ENCODE assay signal across 27 cellular contexts in genomic region chr15:90629217-90629616, GRCh38.
DNase-seq lines count a peak whose midpoint lies in the region; ATAC-seq and TF ChIP-seq lines count a peak whose summit lies in the region.
"Had no signal": no experiment of that assay in that cellular context is flagged by ENCODE, and none has a peak within 500 bp of the region (broad histone marks: within the 10 kb centered on the region; RNA-seq: fewer than 3 reads in every experiment).

No MANE protein-coding gene starts in this region.

- no CpG with 5 or more reads among the region's 12 CpGs for WGBS in mesendoderm (ENCODE audit: extremely low coverage, insufficient coverage, low lambda C conversion rate)

- intact Hi-C loops in CD8-positive, alpha-beta T cell (cut with DNase I, micrococcal nuclease): loop anchor here in 1 of 2 experiments (5.0 kb wide), 1 partner anchor 307 kb away; no protein-coding TSS in a partner anchor

- H3K56ac ChIP-seq in mesendoderm (ENCODE audit: low read length): no peak overlapping the region

- H3K36me3 Mint-ChIP-seq in activated naive CD4-positive, alpha-beta T cell treated with anti-CD3 and anti-CD28 coated beads, Interleukin-2, amount 10 ng/mL, durations not matched to agents 7 days and 5 days: peaks cover 52% of the 10 kb centered on the region
- H3K36me3 Mint-ChIP-seq in CD8-positive, alpha-beta T cell: peaks cover 54% of the 10 kb centered on the region

- peaks cover 60% of the 10 kb centered on the region for H3K36me3 ChIP-seq in CD8-positive, alpha-beta T cell (ENCODE audit: insufficient read depth, low read length)
- H3K36me3 ChIP-seq in mesendoderm (ENCODE audit: control insufficient read depth, insufficient read depth, low read length): no peaks in the 10 kb centered on the region

- H2AK5ac ChIP-seq in mesendoderm (ENCODE audit: low read length): no peak overlapping the region

- no peak overlapping the region for H3K23ac ChIP-seq in mesendoderm (ENCODE audit: low read length)

- H3K9me3 Mint-ChIP-seq in activated naive CD4-positive, alpha-beta T cell treated with anti-CD3 and anti-CD28 coated beads, Interleukin-2, amount 10 ng/mL, durations not matched to agents 7 days and 5 days: no peaks in the 10 kb centered on the region
- no peaks in the 10 kb centered on the region for H3K9me3 Mint-ChIP-seq in CD8-positive, alpha-beta T cell
- H3K9me3 Mint-ChIP-seq: CD8-positive, alpha-beta memory T cell; GM23338 had no signal

- no peaks in the 10 kb centered on the region for H3K9me3 ChIP-seq in CD8-positive, alpha-beta T cell (ENCODE audit: low read length)
- H3K9me3 ChIP-seq: BLaER1, HAP-1 had no signal

- no peak for TF ChIP-seq CTCF in CD8-positive, alpha-beta T cell (IDR thresholded peaks at IDR 0.05)

- no peak overlapping the region for H3K4me2 ChIP-seq in mesendoderm (ENCODE audit: low read length)
- H3K4me2 ChIP-seq: BLaER1, GM23338 had no signal

- ATAC-seq in CD8-positive, alpha-beta T cell: no peak
- ATAC-seq: GM23338, HepG2, K562 had no signal

- no peak overlapping the region for H3K18ac ChIP-seq in mesendoderm (ENCODE audit: low read length)

- CTCF ChIA-PET in activated naive CD4-positive, alpha-beta T cell treated with anti-CD3 and anti-CD28 coated beads, Interleukin-2, amount 10 ng/mL, durations not matched to agents 7 days and 5 days (lab: Charles Lee): interaction anchor here (1.1 kb wide), 1 partner anchor 257 kb away, joined by 3 read pairs; no protein-coding TSS in a partner anchor
- CTCF ChIA-PET in CD8-positive, alpha-beta T cell (lab: Charles Lee): no interaction called here

- no peak overlapping the region for H2BK120ac ChIP-seq in mesendoderm (ENCODE audit: low read depth, low read length)

- H3K27me3 ChIP-seq in CD8-positive, alpha-beta T cell (ENCODE audit: insufficient read depth, low read length): no peaks in the 10 kb centered on the region
- H3K27me3 ChIP-seq in mesendoderm (ENCODE audit: insufficient read depth, low read length, poor library complexity): no peaks in the 10 kb centered on the region
- H3K27me3 ChIP-seq: BLaER1 had no signal

- no peaks in the 10 kb centered on the region for H3K27me3 Mint-ChIP-seq in activated naive CD4-positive, alpha-beta T cell treated with anti-CD3 and anti-CD28 coated beads, Interleukin-2, amount 10 ng/mL, durations not matched to agents 7 days and 5 days
- H3K27me3 Mint-ChIP-seq in CD8-positive, alpha-beta T cell (ENCODE audit: low read depth): no peaks in the 10 kb centered on the region
- H3K27me3 Mint-ChIP-seq: CD8-positive, alpha-beta memory T cell had no signal

- H3K4me3 Mint-ChIP-seq in activated naive CD4-positive, alpha-beta T cell treated with anti-CD3 and anti-CD28 coated beads, Interleukin-2, amount 10 ng/mL, durations not matched to agents 7 days and 5 days: no peak overlapping the region
- no peak overlapping the region for H3K4me3 Mint-ChIP-seq in CD8-positive, alpha-beta T cell
- H3K4me3 Mint-ChIP-seq: CD8-positive, alpha-beta memory T cell; GM23338 had no signal

- H3K4ac ChIP-seq in mesendoderm (ENCODE audit: low read depth, low read length): no peak overlapping the region

- H3K27ac ChIP-seq in CD8-positive, alpha-beta T cell (ENCODE audit: low read depth, low read length): no peak overlapping the region
- peak overlapping the region; percentile 36 for H3K27ac ChIP-seq in caudate nucleus (ENCODE audit: low read depth, low read length)
- H3K27ac ChIP-seq in mesendoderm (ENCODE audit: low read depth, low read length): no peak overlapping the region
- H3K27ac ChIP-seq: BLaER1, HL-60, RWPE1 had no signal

- DNase-seq in activated naive CD4-positive, alpha-beta T cell treated with anti-CD3 and anti-CD28 coated beads, Interleukin-2, amount 10 ng/mL, durations not matched to agents 7 days and 5 days: peak; percentile 14
- no peak for DNase-seq in activated naive CD4-positive, alpha-beta T cell treated with Interleukin-2 at 50 U/mL for 16 hours
- DNase-seq in CD8-positive, alpha-beta T cell: no peak
- DNase-seq in caudate nucleus (lab: John Stamatoyannopoulos, UW) (no peak), mesenteric fat pad (ENCODE audit: low spot score) (peak; percentile 74), DMS53 treated with DMSO at 0.1 percent for 48 hours (lab: John Stamatoyannopoulos, UW; ENCODE audit: unreplicated experiment) (no peak), mesendoderm (no peak), DMS79 (lab: John Stamatoyannopoulos, UW) (no peak)
- DNase-seq: Calu3; CD8-positive, alpha-beta memory T cell; DMS153; GDM1; NCI-H1092 treated with DMSO at 0.1 percent for 48 hours; NCI-H146; NCI-H2029; NCI-H345; NCI-H524; NCI-H774; NK-92 treated with Interleukin-12 subunit alpha and Interleukin-12 subunit beta, amount 100 ng/mL, for 24 hours; SHP77 treated with DMSO at 0.1 percent for 48 hours had no signal

- no peaks in the 10 kb centered on the region for H3K4me1 Mint-ChIP-seq in activated naive CD4-positive, alpha-beta T cell treated with anti-CD3 and anti-CD28 coated beads, Interleukin-2, amount 10 ng/mL, durations not matched to agents 7 days and 5 days
- H3K4me1 Mint-ChIP-seq in CD8-positive, alpha-beta T cell (ENCODE audit: low read depth): no peaks in the 10 kb centered on the region
- H3K4me1 Mint-ChIP-seq: CD8-positive, alpha-beta memory T cell; GM23338 had no signal

- H3K79me1 ChIP-seq in mesendoderm (ENCODE audit: low read length): no peaks in the 10 kb centered on the region

- no peak overlapping the region for H3K27ac Mint-ChIP-seq in activated naive CD4-positive, alpha-beta T cell treated with anti-CD3 and anti-CD28 coated beads, Interleukin-2, amount 10 ng/mL, durations not matched to agents 7 days and 5 days
- peak overlapping the region; percentile 34 for H3K27ac Mint-ChIP-seq in CD8-positive, alpha-beta T cell
- H3K27ac Mint-ChIP-seq: GM23338 had no signal

- H3K79me2 ChIP-seq in mesendoderm (ENCODE audit: control insufficient read depth, insufficient read depth, low read length): no peaks in the 10 kb centered on the region

- no peaks in the 10 kb centered on the region for H3K4me1 ChIP-seq in CD8-positive, alpha-beta T cell (ENCODE audit: insufficient read depth, low read length)
- H3K4me1 ChIP-seq in mesendoderm (ENCODE audit: control insufficient read depth, low read depth, low read length): peaks cover 2% of the 10 kb centered on the region
- H3K4me1 ChIP-seq: BLaER1, HAP-1 had no signal

- no peak overlapping the region for H2BK5ac ChIP-seq in mesendoderm (ENCODE audit: low read length)

- H4K5ac ChIP-seq in mesendoderm (ENCODE audit: low read length): no peak overlapping the region

- H2BK15ac ChIP-seq in mesendoderm (replicated peaks; ENCODE audit: low read depth): no peak overlapping the region

- POLR2A ChIA-PET in CD8-positive, alpha-beta T cell (lab: Charles Lee): no interaction called here

- no peak overlapping the region for H3K4me3 ChIP-seq in CD8-positive, alpha-beta T cell (ENCODE audit: low read depth, low read length)
- H3K4me3 ChIP-seq in mesendoderm (ENCODE audit: low read length): no peak overlapping the region
- H3K4me3 ChIP-seq: BLaER1, GM23338, HAP-1, K562 had no signal

- H3K9ac ChIP-seq in mesendoderm (ENCODE audit: low read length): no peak overlapping the region
- H3K9ac ChIP-seq: BLaER1 had no signal

- no peak overlapping the region for H4K8ac ChIP-seq in mesendoderm (ENCODE audit: low read depth, low read length)

Comparison
In these comparisons a context has a peak if more than half of its experiments do, and no peak if none do; other contexts are left out.
1. DNase-seq: peak in activated naive CD4-positive, alpha-beta T cell treated with anti-CD3 and anti-CD28 coated beads, Interleukin-2, amount 10 ng/mL, durations not matched to agents 7 days and 5 days (single experiment) and mesenteric fat pad (single experiment); none in activated naive CD4-positive, alpha-beta T cell treated with Interleukin-2 at 50 U/mL for 16 hours (single experiment), CD8-positive, alpha-beta T cell (0 of 7), caudate nucleus (0 of 61), DMS53 treated with DMSO at 0.1 percent for 48 hours (single experiment), mesendoderm (single experiment) and DMS79 (single experiment).